ENCODE assay signal across 23 cellular contexts in the genomic region with DNA sequence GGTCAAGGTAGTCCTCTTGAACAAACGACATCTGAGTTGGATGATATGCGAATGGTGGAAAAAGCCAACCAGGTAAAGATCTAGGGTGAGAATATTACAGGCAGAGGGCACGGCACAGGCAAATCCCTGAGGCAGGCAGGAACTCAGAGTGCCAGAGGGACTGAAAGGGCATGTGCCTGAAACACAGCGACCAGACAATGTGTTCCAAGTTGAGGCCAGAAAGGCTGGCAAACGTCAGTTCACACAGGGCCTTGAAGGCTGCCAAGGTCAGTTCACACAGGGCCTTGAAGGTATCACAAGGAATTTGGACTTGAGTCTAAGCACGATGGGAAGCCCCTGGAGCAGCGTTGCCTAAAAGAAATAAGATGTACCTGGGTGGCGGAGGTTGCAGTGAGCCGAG. TPM values are rescaled to one million over a fixed set of nuclear protein-coding genes. Genes with fewer than 3 reads are reported as not detected.
DNase-seq lines count a peak whose midpoint lies in the region; ATAC-seq, FAIRE-seq and TF ChIP-seq lines count a peak whose summit lies in the region.
"Had no signal": no experiment of that assay in that cellular context is flagged by ENCODE, and none has a peak within 500 bp of the region (broad histone marks: within the 10 kb centered on the region; RNA-seq: fewer than 3 reads in every experiment).

No MANE protein-coding gene starts in this region.

- H4K91ac ChIP-seq in IMR-90 (ENCODE audit: insufficient read depth, low read depth, low read length) = no peak overlapping the region

- POLR2A ChIA-PET in IMR-90 (lab: Charles Lee; ENCODE audit: unreplicated experiment) = no interaction called here

- peaks cover 8% of the 10 kb centered on the region for H3K9me3 ChIP-seq in left ventricle myocardium inferior (replicated peaks)
- peaks cover 5% of the 10 kb centered on the region for H3K9me3 ChIP-seq in IMR-90 (ENCODE audit: control insufficient read depth, insufficient read depth, low read length)
- peaks cover 0 to 4% (median 0%) of the 10 kb centered on the region in 3 donors for H3K9me3 ChIP-seq in body of pancreas
- no peaks in the 10 kb centered on the region for H3K9me3 ChIP-seq in pancreas
- H3K9me3 ChIP-seq: A549, HAP-1 had no signal

- H3K27me3 ChIP-seq in left ventricle myocardium inferior (ENCODE audit: low read depth) = peaks cover 22% of the 10 kb centered on the region
- H3K27me3 ChIP-seq in IMR-90 (ENCODE audit: control insufficient read depth, insufficient read depth, low read length) = peaks cover 55% of the 10 kb centered on the region
- H3K27me3 ChIP-seq in body of pancreas = no peaks in the 10 kb centered on the region
- no peaks in the 10 kb centered on the region for H3K27me3 ChIP-seq in pancreas
- H3K27me3 ChIP-seq: BE2C had no signal

- no peak overlapping the region for H2BK120ac ChIP-seq in IMR-90 (ENCODE audit: low read depth, low read length)

- H2BK5ac ChIP-seq in IMR-90 (ENCODE audit: low read depth, low read length, poor library complexity, severe bottlenecking) = no peak overlapping the region

- H2BK20ac ChIP-seq in IMR-90 (ENCODE audit: low read depth, low read length) = no peak overlapping the region

- no peak overlapping the region for H2AFZ ChIP-seq in IMR-90 (replicated peaks; ENCODE audit: low read length, poor library complexity)
- H2AFZ ChIP-seq: GM23248 had no signal

- no peak overlapping the region for H3K18ac ChIP-seq in IMR-90 (ENCODE audit: low read depth, low read length)

- H3K4me1 ChIP-seq in left ventricle myocardium inferior (peaks cover 13% of the 10 kb centered on the region), IMR-90 (ENCODE audit: control insufficient read depth, insufficient read depth, low read length) (no peaks in the 10 kb centered on the region), body of pancreas (peaks cover 42% of the 10 kb centered on the region), pancreas (peaks cover 0 to 30% (median 26%) of the 10 kb centered on the region in 3 donors)
- H3K4me1 ChIP-seq: BE2C, HAP-1 had no signal

- H3K14ac ChIP-seq in IMR-90 (replicated peaks; ENCODE audit: low read depth, low read length) = no peak overlapping the region

- H3K56ac ChIP-seq in IMR-90 (ENCODE audit: extremely low read depth, insufficient read depth, low read length) = no peak overlapping the region

- CTCF ChIA-PET in IMR-90 (lab: Yijun Ruan, JAX) = interaction anchor here (1.3 kb wide), 1 partner anchor 12 kb away, joined by 3 read pairs; no protein-coding TSS in a partner anchor

- BruUV-seq in IMR-90 (replicated peaks; lab: Mats Ljungman, UMichigan) = no TSS peak

- no peak overlapping the region for H4K8ac ChIP-seq in IMR-90 (ENCODE audit: low read depth in 2 of 2, low read length in 2 of 2)

- FAIRE-seq in pancreas (lab: Jason Lieb, UNC) = no peak
- FAIRE-seq: A549, D721Med, GM19239 had no signal

- TF ChIP-seq RAD21 in IMR-90 (IDR thresholded peaks at IDR 0.05; ENCODE audit: low read length) = no peak

- H3K36me3 ChIP-seq in left ventricle myocardium inferior (no peaks in the 10 kb centered on the region), IMR-90 (ENCODE audit: control insufficient read depth, insufficient read depth, low read length) (no peaks in the 10 kb centered on the region), body of pancreas (replicated peaks in 1 of 2; ENCODE audit: insufficient read depth in 1 of 2, low read depth in 2 of 2) (no peaks in the 10 kb centered on the region), pancreas (no peaks in the 10 kb centered on the region)
- H3K36me3 ChIP-seq: BE2C; BLaER1 treated with 17β-estradiol and CSF1 and Interleukin-3, amounts not matched to agents 10 nM and 100 nM; HAP-1 had no signal

- dilution Hi-C loops in IMR-90 (cut with HindIII; ENCODE audit: low sequenced_read_pairs, unreplicated experiment) = no loop called here

- TF ChIP-seq POLR2A in IMR-90 (IDR thresholded peaks at IDR 0.05; ENCODE audit: low read depth, low read length) (no peak), body of pancreas (IDR thresholded peaks at IDR 0.05) (no peak)

- no peaks in the 10 kb centered on the region for H3K79me1 ChIP-seq in IMR-90 (ENCODE audit: low read depth in 1 of 2, low read length in 2 of 2)

- H3K27ac ChIP-seq in left ventricle myocardium inferior (replicated peaks) (no peak overlapping the region), IMR-90 (ENCODE audit: insufficient read depth, low read length) (no peak overlapping the region), body of pancreas (peak overlapping the region in 2 of 4 donors; percentile 32 to 38), pancreas (no peak overlapping the region)
- H3K27ac ChIP-seq: A549; BLaER1 treated with 17β-estradiol and CSF1 and Interleukin-3, amounts not matched to agents 10 nM and 100 nM; GM23248 had no signal

- ATAC-seq in Right ventricle myocardium superior (ENCODE audit: poor library complexity) (peak; percentile 83), IMR-90 (ENCODE audit: low read depth) (no peak), body of pancreas (peak; percentile 57), pancreas (peak in 3 of 4 donors; percentile 36 to 60 (median 52))
- ATAC-seq: A549 had no signal

- H3K9me1 ChIP-seq in IMR-90 (ENCODE audit: insufficient read depth, low read length) = no peaks in the 10 kb centered on the region; the same call in 1 of the 2 replicates

- H4K5ac ChIP-seq in IMR-90 (ENCODE audit: low read depth, low read length) = no peak overlapping the region

- no peak overlapping the region for H3K4me2 ChIP-seq in IMR-90 (ENCODE audit: low read depth, low read length)
- H3K4me2 ChIP-seq: A549; BLaER1 treated with 17β-estradiol and CSF1 and Interleukin-3, amounts not matched to agents 10 nM and 100 nM had no signal

- TF ChIP-seq CTCF in left ventricle myocardium inferior (IDR thresholded peaks at IDR 0.05; ENCODE audit: borderline replicate concordance) = no peak
- no peak for TF ChIP-seq CTCF in IMR-90 (conservative IDR thresholded peaks at IDR 0.05; ENCODE audit: low read depth, low read length)
- no peak for TF ChIP-seq CTCF in body of pancreas (IDR thresholded peaks at IDR 0.05)
- TF ChIP-seq CTCF in pancreas (IDR thresholded peaks at IDR 0.05) = no peak

- DNase-seq in Right ventricle myocardium superior = no peak
- DNase-seq in left ventricle myocardium inferior = no peak
- no peak for DNase-seq in IMR-90
- peak; percentile 52 to 72 (median 63) for DNase-seq in body of pancreas
- DNase-seq in pancreas = peak in 2 of 6 donors; percentile 38 to 58
- no peak for DNase-seq in NCI-H2171 treated with DMSO at 0.1 percent for 48 hours (lab: John Stamatoyannopoulos, UW)
- DNase-seq in activated CD4-positive, alpha-beta T cell treated with anti-CD3 and anti-CD28 coated beads, Interleukin-2, amount 50 U/mL, for 4 hours = no peak
- DNase-seq: 8988T; ACHN; AML-193; BE2C; CD4-positive, alpha-beta T cell; CD8-positive, alpha-beta memory T cell; DMS53; DMS79 treated with DMSO at 0.1 percent for 48 hours; GF-D8; GM23248; HFFc6 had no signal

- WGBS in IMR-90 (ENCODE audit: extremely low coverage in 2 of 2, insufficient read length in 1 of 2), 2 experiments = 60% methylated on average over 7 of the region's 9 CpGs; no CpG with 5 or more reads in 1 of the 2 experiments
- WGBS in body of pancreas, 2 donors = 57 to 60% methylated on average over 9 of the region's 9 CpGs
- 60 to 63% methylated on average over 9 of the region's 9 CpGs for WGBS in pancreas, 2 donors

- in situ Hi-C loops in IMR-90 (cut with MboI; ENCODE audit: low sequenced_read_pairs) = no loop called here

- intact Hi-C loops in Right ventricle myocardium superior (cut with DNase I) (loop anchor here (5.0 kb wide), 1 partner anchor 161 kb away; no protein-coding TSS in a partner anchor), left ventricle myocardium inferior (cut with micrococcal nuclease) (no loop called here), IMR-90 (cut with micrococcal nuclease) (no loop called here), body of pancreas (cut with DNase I) (no loop called here), pancreas (cut with DNase I) (no loop called here)

- H3K4me3 ChIP-seq in left ventricle myocardium inferior (no peak overlapping the region), IMR-90 (ENCODE audit: insufficient read depth, low read depth, low read length) (no peak overlapping the region), body of pancreas (no peak overlapping the region), pancreas (no peak overlapping the region)
- H3K4me3 ChIP-seq: A549; BLaER1 treated with 17β-estradiol and CSF1 and Interleukin-3, amounts not matched to agents 10 nM and 100 nM; GM23248; HAP-1 had no signal

- no peak overlapping the region for H3K23ac ChIP-seq in IMR-90 (ENCODE audit: low read depth, low read length)

- H3K4ac ChIP-seq in IMR-90 (ENCODE audit: low read depth, low read length) = no peak overlapping the region

- H2AK5ac ChIP-seq in IMR-90 (ENCODE audit: low read depth, low read length) = no peak overlapping the region

- no peak overlapping the region for H3K9ac ChIP-seq in IMR-90 (ENCODE audit: low read depth, low read length)
- H3K9ac ChIP-seq: BLaER1 treated with 17β-estradiol and CSF1 and Interleukin-3, amounts not matched to agents 10 nM and 100 nM; GM23248 had no signal

- H4K20me1 ChIP-seq in IMR-90 (ENCODE audit: insufficient read depth, low read length) = no peaks in the 10 kb centered on the region
- H4K20me1 ChIP-seq: BLaER1 treated with 17β-estradiol and CSF1 and Interleukin-3, amounts not matched to agents 10 nM and 100 nM had no signal

- H2AK9ac ChIP-seq in IMR-90 (replicated peaks; ENCODE audit: low read depth, low read length, poor library complexity) = peak overlapping the region; percentile 28

- H2BK15ac ChIP-seq in IMR-90 (ENCODE audit: low read depth, low read length) = no peak overlapping the region

TF ChIP-seq in IMR-90, 13 proteins besides CTCF, POLR2A, EP300 and RAD21 (continues in another document):
- TF ChIP-seq MAZ (IDR thresholded peaks at IDR 0.05; ENCODE audit: borderline replicate concordance, low read depth, low read length) (no peak), CHD1 (IDR thresholded peaks at IDR 0.05; ENCODE audit: low read depth, low read length) (no peak), RCOR1 (IDR thresholded peaks at IDR 0.05; ENCODE audit: insufficient replicate concordance, low read length) (no peak), RFX5 (IDR thresholded peaks at IDR 0.05; ENCODE audit: low read depth, low read length) (no peak), CEBPB (IDR thresholded peaks at IDR 0.05; ENCODE audit: low read depth, low read length) (no peak), BHLHE40 (IDR thresholded peaks at IDR 0.05; ENCODE audit: low read depth, low read length) (no peak)

RNA-seq across cellular contexts. Expression of a gene that starts 20.1 kb away (rescaled TPM):
- total RNA-seq in Right ventricle myocardium superior = 11.1 TPM
- total RNA-seq in left ventricle myocardium inferior = 13.4 TPM
- total RNA-seq in IMR-90 (2012; rRNA removed) = 3.6 and 8.3 TPM in 2 replicates
- 6.7 and 30.8 TPM in 2 replicates for polyA plus RNA-seq in IMR-90 (2012; rRNA removed)
- polyA plus RNA-seq in IMR-90 (2012; cell fraction: cytosol; rRNA removed) = 47.0 and 52.5 TPM in 2 replicates
- polyA plus RNA-seq in IMR-90 (2012; cell fraction: nucleus; rRNA removed; ENCODE audit: low replicate concordance) = 171 and 213 TPM in 2 replicates
- 10 to 100 TPM; 28.5 to 49.1 TPM for total RNA-seq in body of pancreas
- 10 to 100 TPM; 15.7 to 51.6 (median 36.3) TPM for total RNA-seq in pancreas
- polyA plus RNA-seq in pancreas = 10 to 100 TPM; 22.3 to 68.5 TPM
- total RNA-seq: CD8-positive, alpha-beta memory T cell had no signal
- polyA plus RNA-seq: CD8-positive, alpha-beta memory T cell had no signal

Comparison
In these comparisons a context has a peak if more than half of its experiments do, and no peak if none do; other contexts are left out.
1. DNase-seq: peak in body of pancreas (4 of 4); none in Right ventricle myocardium superior (single experiment), left ventricle myocardium inferior (single experiment), IMR-90 (single experiment), NCI-H2171 treated with DMSO at 0.1 percent for 48 hours (single experiment) and activated CD4-positive, alpha-beta T cell treated with anti-CD3 and anti-CD28 coated beads, Interleukin-2, amount 50 U/mL, for 4 hours (0 of 2).